In genomic region chr3:108134555-108134880, GRCh38 we compare ENCODE assay signal across 9 cellular contexts. TPM values are rescaled to one million over a fixed set of nuclear protein-coding genes. Genes with fewer than 3 reads are reported as not detected.
A peak's percentile ranks its signal among the peaks of the same experiment; 100 is the strongest.
DNase-seq lines count a peak whose midpoint lies in the region; ATAC-seq and TF ChIP-seq lines count a peak whose summit lies in the region.
"Had no signal": no experiment of that assay in that cellular context is flagged by ENCODE, and none has a peak within 500 bp of the region (broad histone marks: within the 10 kb centered on the region; RNA-seq: fewer than 3 reads in every experiment).

No MANE protein-coding gene starts in this region.

- H3K4me1 Mint-ChIP-seq in activated CD8-positive, alpha-beta memory T cell treated with anti-CD3 and anti-CD28 coated beads, Interleukin-2, amount 10 ng/mL, durations not matched to agents 7 days and 5 days: peaks cover 63% of the 10 kb centered on the region
- H3K4me1 Mint-ChIP-seq in stimulated activated memory B cell treated with anti-CD40 and anti-IgM and Interleukin-4, amounts not matched to agents 10 μg/mL and 1 μg/mL and 100 μg/mL, for 72 hours: peaks cover 77% of the 10 kb centered on the region
- H3K4me1 Mint-ChIP-seq in endodermal cell: no peaks in the 10 kb centered on the region

- CTCF ChIA-PET in activated CD8-positive, alpha-beta memory T cell treated with anti-CD3 and anti-CD28 coated beads, Interleukin-2, amount 10 ng/mL, durations not matched to agents 7 days and 5 days (lab: Charles Lee): interaction anchor here (0.8 to 3.1 kb wide), 5 partner anchors 9 to 343 kb away, joined by 3 to 11 read pairs (median 6); no protein-coding TSS in a partner anchor

- H3K27ac ChIP-seq in endodermal cell (ENCODE audit: low read depth, low read length): no peak overlapping the region
- H3K27ac ChIP-seq: KMS-11 had no signal

- no peak for TF ChIP-seq CTCF in endodermal cell (conservative IDR thresholded peaks at IDR 0.05)

- no peaks in the 10 kb centered on the region for H3K27me3 ChIP-seq in endodermal cell (ENCODE audit: control insufficient read depth, insufficient read depth, low read length, poor library complexity, severe bottlenecking)

- 88 to 100% methylated on average over 1 of the region's 1 CpG for WGBS in endodermal cell (ENCODE audit: insufficient coverage in 1 of 2, insufficient read length in 1 of 2), 2 experiments

- no peak overlapping the region for H3K9ac ChIP-seq in endodermal cell (ENCODE audit: extremely low read depth, low read length, poor library complexity, severe bottlenecking)
- H3K9ac ChIP-seq: KMS-11 had no signal

- no peaks in the 10 kb centered on the region for H3K9me3 Mint-ChIP-seq in activated CD8-positive, alpha-beta memory T cell treated with anti-CD3 and anti-CD28 coated beads, Interleukin-2, amount 10 ng/mL, durations not matched to agents 7 days and 5 days (ENCODE audit: low read depth)
- peaks cover 5% of the 10 kb centered on the region for H3K9me3 Mint-ChIP-seq in stimulated activated memory B cell treated with anti-CD40 and anti-IgM and Interleukin-4, amounts not matched to agents 10 μg/mL and 1 μg/mL and 100 μg/mL, for 72 hours
- no peaks in the 10 kb centered on the region for H3K9me3 Mint-ChIP-seq in endodermal cell

- H3K9me3 ChIP-seq in endodermal cell (ENCODE audit: control insufficient read depth, low read length): no peaks in the 10 kb centered on the region

- DNase-seq in activated CD8-positive, alpha-beta memory T cell treated with anti-CD3 and anti-CD28 coated beads, Interleukin-2, amount 10 ng/mL, durations not matched to agents 7 days and 5 days: no peak
- DNase-seq in activated CD8-positive, alpha-beta memory T cell treated with anti-CD3 and anti-CD28 coated beads for 24 hours: no peak
- peak; percentile 81 for DNase-seq in OCI-M1 (lab: John Stamatoyannopoulos, UW)
- DNase-seq in NK-92 (lab: John Stamatoyannopoulos, UW; ENCODE audit: unreplicated experiment): no peak
- DNase-seq in endodermal cell: no peak
- no peak for DNase-seq in HCEC 1CT

- H3K27ac Mint-ChIP-seq in activated CD8-positive, alpha-beta memory T cell treated with anti-CD3 and anti-CD28 coated beads, Interleukin-2, amount 10 ng/mL, durations not matched to agents 7 days and 5 days: peak overlapping the region; percentile 82
- H3K27ac Mint-ChIP-seq in stimulated activated memory B cell treated with anti-CD40 and anti-IgM and Interleukin-4, amounts not matched to agents 10 μg/mL and 1 μg/mL and 100 μg/mL, for 72 hours: peak overlapping the region; percentile 91
- no peak overlapping the region for H3K27ac Mint-ChIP-seq in endodermal cell

- H3K4me3 ChIP-seq in endodermal cell (ENCODE audit: low read length): no peak overlapping the region

- H3K4me3 Mint-ChIP-seq in activated CD8-positive, alpha-beta memory T cell treated with anti-CD3 and anti-CD28 coated beads, Interleukin-2, amount 10 ng/mL, durations not matched to agents 7 days and 5 days: peak overlapping the region; percentile 72
- H3K4me3 Mint-ChIP-seq in stimulated activated memory B cell treated with anti-CD40 and anti-IgM and Interleukin-4, amounts not matched to agents 10 μg/mL and 1 μg/mL and 100 μg/mL, for 72 hours: peak overlapping the region; percentile 80
- no peak overlapping the region for H3K4me3 Mint-ChIP-seq in endodermal cell

- H3K36me3 Mint-ChIP-seq in activated CD8-positive, alpha-beta memory T cell treated with anti-CD3 and anti-CD28 coated beads, Interleukin-2, amount 10 ng/mL, durations not matched to agents 7 days and 5 days: peaks cover 43% of the 10 kb centered on the region
- H3K36me3 Mint-ChIP-seq in stimulated activated memory B cell treated with anti-CD40 and anti-IgM and Interleukin-4, amounts not matched to agents 10 μg/mL and 1 μg/mL and 100 μg/mL, for 72 hours: peaks cover 47% of the 10 kb centered on the region
- no peaks in the 10 kb centered on the region for H3K36me3 Mint-ChIP-seq in endodermal cell (ENCODE audit: low read depth)

- ATAC-seq in activated CD8-positive, alpha-beta memory T cell treated with anti-CD3 and anti-CD28 coated beads, Interleukin-2, amount 10 ng/mL, durations not matched to agents 7 days and 5 days: peak; percentile 60
- peak; percentile 47 for ATAC-seq in HG02885 (IDR thresholded peaks at IDR 0.05; ENCODE audit: poor library complexity, unreplicated experiment)
- ATAC-seq in stimulated activated memory B cell treated with anti-CD40 and anti-IgM and Interleukin-4, amounts not matched to agents 10 μg/mL and 1 μg/mL and 100 μg/mL, for 72 hours: peak; percentile 67

- no peaks in the 10 kb centered on the region for H3K4me1 ChIP-seq in endodermal cell (ENCODE audit: control insufficient read depth, insufficient read depth, low read length)

- H3K27me3 Mint-ChIP-seq in activated CD8-positive, alpha-beta memory T cell treated with anti-CD3 and anti-CD28 coated beads, Interleukin-2, amount 10 ng/mL, durations not matched to agents 7 days and 5 days: no peaks in the 10 kb centered on the region
- H3K27me3 Mint-ChIP-seq in stimulated activated memory B cell treated with anti-CD40 and anti-IgM and Interleukin-4, amounts not matched to agents 10 μg/mL and 1 μg/mL and 100 μg/mL, for 72 hours: no peaks in the 10 kb centered on the region
- H3K27me3 Mint-ChIP-seq in endodermal cell (ENCODE audit: insufficient read depth): no peaks in the 10 kb centered on the region

- no peaks in the 10 kb centered on the region for H3K36me3 ChIP-seq in endodermal cell (ENCODE audit: control insufficient read depth, insufficient read depth, low read length)

RNA-seq across cellular contexts. Expression of gene CD47, which starts 43.7 kb away (rescaled TPM):
- 100 to 1,000 TPM; 111 to 133 TPM for total RNA-seq in activated CD8-positive, alpha-beta memory T cell treated with anti-CD3 and anti-CD28 coated beads, Interleukin-2, amount 10 ng/mL, durations not matched to agents 7 days and 5 days
- total RNA-seq in endodermal cell: 10 to 100 TPM in 1 of 2 donors, 1 to 10 TPM in 1; 6.4 to 12.0 TPM
- 58.8 TPM for polyA plus RNA-seq in endodermal cell (2013, experiment 1 of 2)
- polyA plus RNA-seq in endodermal cell (2013, experiment 2 of 2): 54.4 TPM

Comparison
In these comparisons a context has a peak if more than half of its experiments do, and no peak if none do; other contexts are left out.
1. RNA of gene CD47, which starts 43.7 kb away (total RNA-seq): 111 to 133 TPM in activated CD8-positive, alpha-beta memory T cell treated with anti-CD3 and anti-CD28 coated beads, Interleukin-2, amount 10 ng/mL, durations not matched to agents 7 days and 5 days; 6.4 to 12.0 TPM in endodermal cell; every median in the first group is over 4 times any median in the second.
2. Peak in every context shown above with its lines, with median percentiles within 50 percentile points of each other: ATAC-seq.